ENCODE assay signal across 13 cellular contexts in the genomic region with DNA sequence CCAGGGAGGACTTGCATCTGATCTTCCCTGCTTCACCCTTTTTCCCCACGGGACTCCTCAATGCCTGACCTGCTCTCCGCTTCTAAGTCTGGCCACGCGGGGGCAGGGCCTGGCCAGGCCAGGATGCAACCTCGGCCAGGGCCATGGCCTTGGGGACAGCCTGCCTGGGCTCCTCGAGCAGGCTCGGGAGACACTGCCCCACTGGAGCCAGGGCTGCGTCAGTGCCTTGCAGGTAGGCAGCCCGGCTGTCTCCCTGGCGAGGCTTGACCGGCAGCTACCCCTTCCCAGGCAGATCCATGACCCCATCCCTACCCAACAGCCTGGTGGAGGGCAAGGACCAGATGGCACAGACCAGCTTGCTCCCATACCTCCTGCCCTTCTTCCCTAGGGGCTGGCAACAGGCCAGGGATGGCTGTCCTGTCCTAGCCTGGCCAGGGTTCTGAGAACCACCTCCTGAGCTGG. TPM values are rescaled to one million over a fixed set of nuclear protein-coding genes. Genes with fewer than 3 reads are reported as not detected.
DNase-seq lines count a peak whose midpoint lies in the region; ATAC-seq and TF ChIP-seq lines count a peak whose summit lies in the region.
"Had no signal": no experiment of that assay in that cellular context is flagged by ENCODE, and none has a peak within 500 bp of the region (broad histone marks: within the 10 kb centered on the region; RNA-seq: fewer than 3 reads in every experiment).

No MANE protein-coding gene starts in this region.

- H3K27ac Mint-ChIP-seq in T-cell: no peak overlapping the region
- H3K27ac Mint-ChIP-seq: activated CD4-positive, alpha-beta T cell treated with anti-CD3 and anti-CD28 coated beads, Interleukin-2, amount 10 ng/mL, durations not matched to agents 24 days and 14 days had no signal

- ATAC-seq in heart left ventricle (peak; percentile 65 to 87 (median 76)), T-cell (replicated peaks in 1 of 4) (no peak)

- H3K9me3 ChIP-seq in SK-N-SH: no peaks in the 10 kb centered on the region
- no peaks in the 10 kb centered on the region for H3K9me3 ChIP-seq in heart left ventricle
- H3K9me3 ChIP-seq in osteoblast (ENCODE audit: low read depth, low read length): no peaks in the 10 kb centered on the region
- H3K9me3 ChIP-seq: neutrophil had no signal

- no peak for TF ChIP-seq POLR2A in heart left ventricle (IDR thresholded peaks at IDR 0.05)

- WGBS in SK-N-SH (ENCODE audit: low lambda C conversion rate): 11% methylated on average over 4 of the region's 11 CpGs
- 3 to 22% (median 17%) methylated on average over 8 to 11 of the region's 11 CpGs for WGBS in heart left ventricle, 4 donors

- H3K27me3 ChIP-seq in SK-N-SH (ENCODE audit: insufficient read depth) (peaks cover 53% of the 10 kb centered on the region), heart left ventricle (peaks cover 13 to 74% (median 45%) of the 10 kb centered on the region in 9 donors), osteoblast (ENCODE audit: insufficient read depth, low read length) (peaks cover 5% of the 10 kb centered on the region)

- H4K20me1 ChIP-seq in SK-N-SH (ENCODE audit: insufficient read depth) (no peaks in the 10 kb centered on the region), osteoblast (ENCODE audit: insufficient read depth, low read length) (peaks cover under 1% of the 10 kb centered on the region)

- intact Hi-C loops in heart left ventricle (cut with DNase I): loop anchor here (1.0 to 10.0 kb wide), 10 partner anchors 106 to 358 kb away; no protein-coding TSS in a partner anchor

- H3K36me3 Mint-ChIP-seq in T-cell: no peaks in the 10 kb centered on the region

- CTCF ChIA-PET in SK-N-SH (lab: Yijun Ruan, JAX) (interaction anchor here (0.7 to 1.2 kb wide), 4 partner anchors 12 to 358 kb away, joined by 3 to 4 read pairs (median 3); no protein-coding TSS in a partner anchor), T-cell (lab: Charles Lee) (no interaction called here)

- no peaks in the 10 kb centered on the region for H3K9me2 ChIP-seq in SK-N-SH

- no peaks in the 10 kb centered on the region for H3K4me1 ChIP-seq in SK-N-SH (ENCODE audit: control insufficient read depth in 1 of 2, insufficient read depth in 2 of 2, low read depth in 1 of 2, low read length in 1 of 2)
- H3K4me1 ChIP-seq in heart left ventricle: peaks cover 0 to 72% (median 22%) of the 10 kb centered on the region in 12 donors
- no peaks in the 10 kb centered on the region for H3K4me1 ChIP-seq in osteoblast (ENCODE audit: insufficient read depth, low read length)

- no peak for TF ChIP-seq EP300 in SK-N-SH (IDR thresholded peaks at IDR 0.05; ENCODE audit: borderline replicate concordance in 1 of 2, low read depth in 1 of 2, low read length in 1 of 2)

- H3K9me3 Mint-ChIP-seq in T-cell: no peaks in the 10 kb centered on the region
- H3K9me3 Mint-ChIP-seq: activated CD4-positive, alpha-beta T cell treated with anti-CD3 and anti-CD28 coated beads, Interleukin-2, amount 10 ng/mL, durations not matched to agents 24 days and 14 days had no signal

- peak; percentile 32 for DNase-seq in COLO668 (lab: John Stamatoyannopoulos, UW; ENCODE audit: unreplicated experiment)
- DNase-seq in SK-N-SH: peak; percentile 71
- DNase-seq in heart left ventricle: peak; percentile 61 to 82 (median 72)
- peak; percentile 86 for DNase-seq in osteoblast (ENCODE audit: insufficient read length, low spot score, missing footprints)
- DNase-seq in T1000 (lab: John Stamatoyannopoulos, UW): no peak
- no peak for DNase-seq in NOMO-1 (lab: John Stamatoyannopoulos, UW; ENCODE audit: unreplicated experiment in 2 of 2)
- no peak for DNase-seq in effector CD8-positive, alpha-beta T cell (lab: John Stamatoyannopoulos, UW)
- DNase-seq in T-cell: no peak
- DNase-seq: activated CD4-positive, alpha-beta T cell treated with anti-CD3 and anti-CD28 coated beads, Interleukin-2, amount 10 ng/mL, durations not matched to agents 24 days and 14 days; NCI-H1417 treated with DMSO at 0.1 percent for 48 hours had no signal

- TF ChIP-seq RAD21 in SK-N-SH (IDR thresholded peaks at IDR 0.05; ENCODE audit: low read length): peak; percentile 47

- POLR2A ChIA-PET in SK-N-SH (lab: Yijun Ruan, JAX) (no interaction called here), T-cell (lab: Charles Lee) (interaction anchor here in 1 of 2 donors (0.7 kb wide), 1 partner anchor 21 kb away, joined by 3 read pairs; no protein-coding TSS in a partner anchor)

- no peak overlapping the region for H3K4me3 Mint-ChIP-seq in T-cell
- H3K4me3 Mint-ChIP-seq: activated CD4-positive, alpha-beta T cell treated with anti-CD3 and anti-CD28 coated beads, Interleukin-2, amount 10 ng/mL, durations not matched to agents 24 days and 14 days had no signal

- no peaks in the 10 kb centered on the region for H3K36me3 ChIP-seq in SK-N-SH (replicated peaks in 1 of 2; ENCODE audit: control insufficient read depth in 1 of 2, insufficient read depth in 2 of 2, low read length in 1 of 2)
- peaks cover 0 to 5% (median 0%) of the 10 kb centered on the region in 9 donors for H3K36me3 ChIP-seq in heart left ventricle
- H3K36me3 ChIP-seq in osteoblast (ENCODE audit: insufficient read depth, low read length): no peaks in the 10 kb centered on the region
- H3K36me3 ChIP-seq: neutrophil had no signal

- H3K27me3 Mint-ChIP-seq in T-cell: peaks cover 0 to 28% of the 10 kb centered on the region in 2 donors

- H3K9ac ChIP-seq in SK-N-SH: no peak overlapping the region

- H3F3A ChIP-seq in SK-N-SH (replicated peaks; ENCODE audit: insufficient read depth): no peaks in the 10 kb centered on the region

- no peak overlapping the region for H3K4me2 ChIP-seq in SK-N-SH
- H3K4me2 ChIP-seq in osteoblast (ENCODE audit: insufficient read depth, low read length): no peak overlapping the region

- no peak overlapping the region for H3K27ac ChIP-seq in SK-N-SH (ENCODE audit: low read depth in 2 of 2, low read length in 1 of 2)
- H3K27ac ChIP-seq in heart left ventricle: peak overlapping the region in 11 of 12 donors; percentile 65 to 98 (median 84)
- H3K27ac ChIP-seq in osteoblast (ENCODE audit: low read depth, low read length): no peak overlapping the region
- H3K27ac ChIP-seq: neutrophil had no signal

- H2AFZ ChIP-seq in SK-N-SH (ENCODE audit: low read depth) (no peak overlapping the region), osteoblast (ENCODE audit: low read length) (no peak overlapping the region)

- TF ChIP-seq CTCF in SK-N-SH (IDR thresholded peaks at IDR 0.05) (peak; percentile 49), heart left ventricle (IDR thresholded peaks at IDR 0.05) (peak; percentile 27 to 76 (median 60)), osteoblast (IDR thresholded peaks at IDR 0.05; ENCODE audit: extremely low read depth, low read depth, low read length) (no peak)

- H3K4me1 Mint-ChIP-seq in T-cell: peaks cover 0 to 5% (median 4%) of the 10 kb centered on the region in 3 donors

- no peaks in the 10 kb centered on the region for H3K79me2 ChIP-seq in SK-N-SH (ENCODE audit: insufficient read depth)
- peaks cover 5% of the 10 kb centered on the region for H3K79me2 ChIP-seq in osteoblast (ENCODE audit: insufficient read depth, low read length)

- H3K4me3 ChIP-seq in SK-N-SH (ENCODE audit: low read depth in 2 of 2, low read length in 1 of 2) (no peak overlapping the region), heart left ventricle (peak overlapping the region in 10 of 12 donors; percentile 53 to 95 (median 64)), osteoblast (ENCODE audit: insufficient read depth, low read length) (no peak overlapping the region)

TF ChIP-seq in SK-N-SH, 30 proteins besides CTCF, POLR2A, EP300 and RAD21:
- TF ChIP-seq SMC3 (IDR thresholded peaks at IDR 0.05; ENCODE audit: low read depth, low read length): peak; percentile 37; the same call in 1 of the 2 replicates
- TF ChIP-seq, protein P1, sequence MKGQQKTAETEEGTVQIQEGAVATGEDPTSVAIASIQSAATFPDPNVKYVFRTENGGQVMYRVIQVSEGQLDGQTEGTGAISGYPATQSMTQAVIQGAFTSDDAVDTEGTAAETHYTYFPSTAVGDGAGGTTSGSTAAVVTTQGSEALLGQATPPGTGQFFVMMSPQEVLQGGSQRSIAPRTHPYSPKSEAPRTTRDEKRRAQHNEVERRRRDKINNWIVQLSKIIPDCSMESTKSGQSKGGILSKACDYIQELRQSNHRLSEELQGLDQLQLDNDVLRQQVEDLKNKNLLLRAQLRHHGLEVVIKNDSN (IDR thresholded peaks at IDR 0.05; ENCODE audit: borderline replicate concordance, low read depth): no peak
- TF ChIP-seq MXI1 (IDR thresholded peaks at IDR 0.05; ENCODE audit: low read depth, low read length): no peak

RNA-seq across cellular contexts. Expression of a gene that starts 2.7 kb away (rescaled TPM):
- polyA plus RNA-seq in SK-N-SH (2012; rRNA removed) (not detected in 2 replicates), heart left ventricle (10 to 100 TPM; 11.3 to 13.1 TPM)
- not detected in 2 replicates for polyA plus RNA-seq in SK-N-SH (2012; cell fraction: cytosol; rRNA removed)
- not detected in 2 replicates for polyA plus RNA-seq in SK-N-SH (2012; cell fraction: nucleus; rRNA removed)
- total RNA-seq in heart left ventricle (10 to 100 TPM in 7 of 9 donors, 1 to 10 TPM in 2; 6.0 to 22.7 (median 14.4) TPM), osteoblast (6.5 and 8.3 TPM in 2 replicates), T-cell (under 1 TPM in 4 of 5 donors, not detected in 1; 0.15 to 0.70 (median 0.24) TPM)
- total RNA-seq: activated CD4-positive, alpha-beta T cell treated with anti-CD3 and anti-CD28 coated beads, Interleukin-2, amount 10 ng/mL, durations not matched to agents 24 days and 14 days had no signal

RNA-seq across cellular contexts. Expression of a gene that starts 45.0 kb away (rescaled TPM):
- polyA plus RNA-seq in SK-N-SH (2012; rRNA removed) (not detected in 2 replicates), heart left ventricle (not detected)
- not detected in 2 replicates for polyA plus RNA-seq in SK-N-SH (2012; cell fraction: cytosol; rRNA removed)
- not detected in 2 replicates for polyA plus RNA-seq in SK-N-SH (2012; cell fraction: nucleus; rRNA removed)
- total RNA-seq in heart left ventricle (not detected), osteoblast (not detected in 2 replicates), T-cell (not detected)
- total RNA-seq: activated CD4-positive, alpha-beta T cell treated with anti-CD3 and anti-CD28 coated beads, Interleukin-2, amount 10 ng/mL, durations not matched to agents 24 days and 14 days; glomerular endothelial cell had no signal
- polyA plus RNA-seq: BJ had no signal

Comparison
In these comparisons a context has a peak if more than half of its experiments do, and no peak if none do; other contexts are left out.
1. DNase-seq: peak in COLO668 (single experiment), SK-N-SH (single experiment), heart left ventricle (5 of 5) and osteoblast (single experiment); none in T1000 (single experiment), NOMO-1 (0 of 2), effector CD8-positive, alpha-beta T cell (single experiment) and T-cell (0 of 34).
2. H3K27ac ChIP-seq: peak in heart left ventricle (11 of 12); none in SK-N-SH (0 of 2) and osteoblast (single experiment).
3. H3K4me3 ChIP-seq: peak in heart left ventricle (10 of 12); none in SK-N-SH (0 of 2) and osteoblast (single experiment).
4. ATAC-seq: peak in heart left ventricle (4 of 4); none in T-cell (0 of 4).